1 cellular context compared by ENCODE assay signal in genomic region chr6:151022492-151022891, GRCh38.
TF ChIP-seq lines count a peak whose summit lies in the region.

No MANE protein-coding gene starts in this region.

TF ChIP-seq in HepG2, 621 proteins besides CTCF, POLR2A, EP300 and RAD21:
- TF ChIP-seq RERE (CRISPR knock-in tag; IDR thresholded peaks at IDR 0.05; ENCODE audit: low read depth): no peak
- TF ChIP-seq, protein P1, sequence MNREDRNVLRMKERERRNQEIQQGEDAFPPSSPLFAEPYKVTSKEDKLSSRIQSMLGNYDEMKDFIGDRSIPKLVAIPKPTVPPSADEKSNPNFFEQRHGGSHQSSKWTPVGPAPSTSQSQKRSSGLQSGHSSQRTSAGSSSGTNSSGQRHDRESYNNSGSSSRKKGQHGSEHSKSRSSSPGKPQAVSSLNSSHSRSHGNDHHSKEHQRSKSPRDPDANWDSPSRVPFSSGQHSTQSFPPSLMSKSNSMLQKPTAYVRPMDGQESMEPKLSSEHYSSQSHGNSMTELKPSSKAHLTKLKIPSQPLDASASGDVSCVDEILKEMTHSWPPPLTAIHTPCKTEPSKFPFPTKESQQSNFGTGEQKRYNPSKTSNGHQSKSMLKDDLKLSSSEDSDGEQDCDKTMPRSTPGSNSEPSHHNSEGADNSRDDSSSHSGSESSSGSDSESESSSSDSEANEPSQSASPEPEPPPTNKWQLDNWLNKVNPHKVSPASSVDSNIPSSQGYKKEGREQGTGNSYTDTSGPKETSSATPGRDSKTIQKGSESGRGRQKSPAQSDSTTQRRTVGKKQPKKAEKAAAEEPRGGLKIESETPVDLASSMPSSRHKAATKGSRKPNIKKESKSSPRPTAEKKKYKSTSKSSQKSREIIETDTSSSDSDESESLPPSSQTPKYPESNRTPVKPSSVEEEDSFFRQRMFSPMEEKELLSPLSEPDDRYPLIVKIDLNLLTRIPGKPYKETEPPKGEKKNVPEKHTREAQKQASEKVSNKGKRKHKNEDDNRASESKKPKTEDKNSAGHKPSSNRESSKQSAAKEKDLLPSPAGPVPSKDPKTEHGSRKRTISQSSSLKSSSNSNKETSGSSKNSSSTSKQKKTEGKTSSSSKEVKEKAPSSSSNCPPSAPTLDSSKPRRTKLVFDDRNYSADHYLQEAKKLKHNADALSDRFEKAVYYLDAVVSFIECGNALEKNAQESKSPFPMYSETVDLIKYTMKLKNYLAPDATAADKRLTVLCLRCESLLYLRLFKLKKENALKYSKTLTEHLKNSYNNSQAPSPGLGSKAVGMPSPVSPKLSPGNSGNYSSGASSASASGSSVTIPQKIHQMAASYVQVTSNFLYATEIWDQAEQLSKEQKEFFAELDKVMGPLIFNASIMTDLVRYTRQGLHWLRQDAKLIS (CRISPR knock-in tag; IDR thresholded peaks at IDR 0.05): no peak
- TF ChIP-seq ISL2 (CRISPR knock-in tag; IDR thresholded peaks at IDR 0.05): no peak
- no peak for TF ChIP-seq ZNF724P (CRISPR knock-in tag; IDR thresholded peaks at IDR 0.05; ENCODE audit: borderline replicate concordance)
- TF ChIP-seq RBM22 (optimal IDR thresholded peaks at IDR 0.05; ENCODE audit: low read length): no peak
- TF ChIP-seq MZF1 (CRISPR knock-in tag; IDR thresholded peaks at IDR 0.05; ENCODE audit: borderline replicate concordance): no peak
- no peak for TF ChIP-seq KMT2A (CRISPR knock-in tag; IDR thresholded peaks at IDR 0.05)
- no peak for TF ChIP-seq ZNF781 (CRISPR knock-in tag; IDR thresholded peaks at IDR 0.05; ENCODE audit: borderline replicate concordance, not compliant biosample characterization)
- TF ChIP-seq NR2F1 (CRISPR knock-in tag; IDR thresholded peaks at IDR 0.05): no peak
- no peak for TF ChIP-seq RFXAP (CRISPR knock-in tag; IDR thresholded peaks at IDR 0.05; ENCODE audit: borderline replicate concordance)
- no peak for TF ChIP-seq RFXANK (CRISPR knock-in tag; IDR thresholded peaks at IDR 0.05)
- no peak for TF ChIP-seq ZBTB33 (CRISPR knock-in tag; IDR thresholded peaks at IDR 0.05)
- TF ChIP-seq MTF1 (CRISPR knock-in tag; IDR thresholded peaks at IDR 0.05): no peak
- TF ChIP-seq ZNF543 (CRISPR knock-in tag; IDR thresholded peaks at IDR 0.05): no peak
- TF ChIP-seq EEA1 (CRISPR knock-in tag; IDR thresholded peaks at IDR 0.05; ENCODE audit: borderline replicate concordance): no peak
